ENCODE assay signal across 36 cellular contexts in the genomic region with DNA sequence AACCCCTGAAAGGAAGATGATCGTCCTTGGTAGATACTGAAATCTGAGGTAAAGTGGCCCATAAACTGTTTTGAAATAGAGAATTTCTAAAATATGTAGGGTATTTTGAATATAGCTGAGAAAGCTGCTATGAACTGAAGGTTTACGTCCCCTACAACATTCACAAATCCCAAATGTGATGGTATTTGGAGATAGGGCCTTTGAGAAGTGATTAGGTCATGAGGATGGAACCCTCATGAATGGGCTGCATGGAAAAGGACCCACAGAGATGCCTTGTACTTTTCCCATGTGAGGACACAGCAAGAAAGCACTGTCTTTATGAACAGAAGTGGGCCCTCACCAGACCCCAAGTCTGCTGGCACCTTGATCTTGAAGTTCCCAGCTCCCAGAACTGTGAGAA.
"Had no signal": no experiment of that assay in that cellular context is flagged by ENCODE, and none has a peak within 500 bp of the region (broad histone marks: within the 10 kb centered on the region; RNA-seq: fewer than 3 reads in every experiment).

No MANE protein-coding gene starts in this region.

- H3K4me3 Mint-ChIP-seq: activated B cell treated with CpG ODN at 0.5 μM for 24 hours; activated CD4-positive, alpha-beta memory T cell treated with anti-CD3 and anti-CD28 coated beads for 36 hours; activated CD4-positive, alpha-beta T cell treated with anti-CD3 and anti-CD28 coated beads, Interleukin-2, amount 10 ng/mL, durations not matched to agents 24 days and 14 days; activated CD8-positive, alpha-beta T cell treated with anti-CD3 and anti-CD28 coated beads for 36 hours; activated naive CD4-positive, alpha-beta T cell treated with anti-CD3 and anti-CD28 coated beads for 36 hours; activated naive CD8-positive, alpha-beta T cell treated with anti-CD3 and anti-CD28 coated beads for 36 hours; activated T-cell treated with anti-CD3 and anti-CD28 coated beads, Interleukin-2, amount 50 U/mL, for 4 hours; activated T-cell treated with anti-CD3 and anti-CD28 coated beads, Interleukin-2, amount 50 U/mL, for 72 hours; activated T-helper 1 cell treated with anti-CD3 and anti-CD28 coated beads, Interleukin-12 subunit alpha, Interleukin-12 subunit beta, Interleukin-2, Interleukin-4 antibody, amounts not matched to agents 30 ng/mL and 10 ng/mL and 1 ng/mL, durations not matched to agents 14 hours and 24 hours and 36 hours; activated T-helper 17 cell treated with anti-CD3 and anti-CD28 coated beads, Interleukin-2, amount 50 U/mL, for 72 hours; T-helper 1 cell treated with Interleukin-12 subunit alpha and Interleukin-12 subunit beta and Interleukin-4 antibody, amounts not matched to agents 30 μg/mL and 1 μg/mL, for 36 hours; T-helper 2 cell treated with Interferon-gamma antibody and Interleukin-4, amounts not matched to agents 5 μg/mL and 100 μg/mL, for 36 hours had no signal

- H3K27ac ChIP-seq: adrenal gland, cardiac muscle cell, VCaP had no signal

- ATAC-seq: activated CD8-positive, alpha-beta T cell treated with anti-CD3 and anti-CD28 coated beads for 36 hours; activated naive CD4-positive, alpha-beta T cell treated with anti-CD3 and anti-CD28 coated beads, Interleukin-2, amount 50 U/mL, for 72 hours; activated T-cell treated with anti-CD3 and anti-CD28 coated beads, Interleukin-2, amount 50 U/mL, for 4 hours; activated T-cell treated with anti-CD3 and anti-CD28 coated beads, Interleukin-2, amount 50 U/mL, for 72 hours; activated T-helper 17 cell treated with anti-CD3 and anti-CD28 coated beads, Interleukin-2, amount 50 U/mL, for 72 hours had no signal

- FAIRE-seq: bronchial epithelial cell, TTC549 had no signal

- H3K27me3 Mint-ChIP-seq: activated B cell treated with CpG ODN at 0.5 μM for 24 hours; activated CD4-positive, alpha-beta memory T cell treated with anti-CD3 and anti-CD28 coated beads for 36 hours; activated CD4-positive, alpha-beta T cell treated with anti-CD3 and anti-CD28 coated beads, Interleukin-2, amount 10 ng/mL, durations not matched to agents 24 days and 14 days; activated CD8-positive, alpha-beta T cell treated with anti-CD3 and anti-CD28 coated beads for 36 hours; activated naive CD8-positive, alpha-beta T cell treated with anti-CD3 and anti-CD28 coated beads for 36 hours; activated T-helper 17 cell treated with anti-CD3 and anti-CD28 coated beads, Interleukin-2, amount 50 U/mL, for 72 hours; brain had no signal

- H3K9me3 ChIP-seq: adrenal gland had no signal

- DNase-seq: activated B cell treated with CpG ODN at 0.5 μM for 24 hours; activated CD4-positive, alpha-beta memory T cell treated with anti-CD3 and anti-CD28 coated beads for 36 hours; activated CD4-positive, alpha-beta T cell treated with anti-CD3 and anti-CD28 coated beads for 4 hours; activated CD4-positive, alpha-beta T cell treated with anti-CD3 and anti-CD28 coated beads, Interleukin-2, amount 10 ng/mL, durations not matched to agents 24 days and 14 days; activated CD4-positive, alpha-beta T cell treated with anti-CD3 and anti-CD28 coated beads, Interleukin-2, amount 50 U/mL, for 1 hour; activated CD4-positive, alpha-beta T cell treated with anti-CD3 and anti-CD28 coated beads, Interleukin-2, amount 50 U/mL, for 4 hours; activated CD4-positive, CD25-positive, alpha-beta regulatory T cell treated with anti-CD3 and anti-CD28 coated beads, Interleukin-2, amount 50 U/mL, for 72 hours; activated CD8-positive, alpha-beta memory T cell treated with anti-CD3 and anti-CD28 coated beads, Interleukin-2, amount 50 U/mL, for 4 hours; activated CD8-positive, alpha-beta T cell treated with anti-CD3 and anti-CD28 coated beads for 36 hours; activated effector memory CD4-positive, alpha-beta T cell treated with anti-CD3 and anti-CD28 coated beads, Interleukin-2, amount 50 U/mL, for 16 hours; activated gamma-delta T cell treated with Interleukin-2 at 50 U/mL for 16 hours; activated naive CD4-positive, alpha-beta T cell; activated naive CD4-positive, alpha-beta T cell treated with anti-CD3 and anti-CD28 coated beads for 36 hours; activated naive CD4-positive, alpha-beta T cell treated with anti-CD3 and anti-CD28 coated beads, Interleukin-2, amount 50 U/mL, for 16 hours; activated naive CD8-positive, alpha-beta T cell treated with anti-CD3 and anti-CD28 coated beads for 36 hours; activated T-cell treated with anti-CD3 and anti-CD28 coated beads for 4 hours; activated T-cell treated with anti-CD3 and anti-CD28 coated beads, Interleukin-2, amount 50 U/mL, for 1 hour; activated T-cell treated with anti-CD3 and anti-CD28 coated beads, Interleukin-2, amount 50 U/mL, for 4 hours; activated T-cell treated with anti-CD3 and anti-CD28 coated beads, Interleukin-2, amount 50 U/mL, for 72 hours; adrenal gland; amniotic stem cell; aorta; caudate nucleus; T-helper 1 cell; T-helper 2 cell; T-helper 9 cell had no signal

- H3K9me3 Mint-ChIP-seq: activated B cell treated with CpG ODN at 0.5 μM for 24 hours; activated CD4-positive, alpha-beta memory T cell treated with anti-CD3 and anti-CD28 coated beads for 36 hours; activated CD4-positive, alpha-beta T cell treated with anti-CD3 and anti-CD28 coated beads, Interleukin-2, amount 10 ng/mL, durations not matched to agents 24 days and 14 days; activated CD8-positive, alpha-beta T cell treated with anti-CD3 and anti-CD28 coated beads for 36 hours; activated naive CD4-positive, alpha-beta T cell treated with anti-CD3 and anti-CD28 coated beads for 36 hours; activated naive CD4-positive, alpha-beta T cell treated with anti-CD3 and anti-CD28 coated beads, Interleukin-2, amount 50 U/mL, for 72 hours; activated naive CD8-positive, alpha-beta T cell treated with anti-CD3 and anti-CD28 coated beads for 36 hours; activated T-cell treated with anti-CD3 and anti-CD28 coated beads, Interleukin-2, amount 50 U/mL, for 4 hours; activated T-cell treated with anti-CD3 and anti-CD28 coated beads, Interleukin-2, amount 50 U/mL, for 72 hours; activated T-helper 1 cell treated with anti-CD3 and anti-CD28 coated beads, Interleukin-12 subunit alpha, Interleukin-12 subunit beta, Interleukin-2, Interleukin-4 antibody, amounts not matched to agents 30 ng/mL and 10 ng/mL and 1 ng/mL, durations not matched to agents 14 hours and 24 hours and 36 hours; activated T-helper 17 cell treated with anti-CD3 and anti-CD28 coated beads, Interleukin-2, amount 50 U/mL, for 72 hours; brain; T-helper 1 cell treated with Interleukin-12 subunit alpha and Interleukin-12 subunit beta and Interleukin-4 antibody, amounts not matched to agents 30 μg/mL and 1 μg/mL, for 36 hours; T-helper 2 cell treated with Interferon-gamma antibody and Interleukin-4, amounts not matched to agents 5 μg/mL and 100 μg/mL, for 36 hours had no signal

- H3K27me3 ChIP-seq: adrenal gland, cardiac muscle cell had no signal

- H3K4me3 ChIP-seq: adrenal gland, cardiac muscle cell had no signal

- H3K27ac Mint-ChIP-seq: activated B cell treated with CpG ODN at 0.5 μM for 24 hours; activated CD4-positive, alpha-beta memory T cell treated with anti-CD3 and anti-CD28 coated beads for 36 hours; activated CD4-positive, alpha-beta T cell treated with anti-CD3 and anti-CD28 coated beads, Interleukin-2, amount 10 ng/mL, durations not matched to agents 24 days and 14 days; activated CD8-positive, alpha-beta T cell treated with anti-CD3 and anti-CD28 coated beads for 36 hours; activated naive CD4-positive, alpha-beta T cell treated with anti-CD3 and anti-CD28 coated beads for 36 hours; activated naive CD8-positive, alpha-beta T cell treated with anti-CD3 and anti-CD28 coated beads for 36 hours; activated T-cell treated with anti-CD3 and anti-CD28 coated beads, Interleukin-2, amount 50 U/mL, for 72 hours; activated T-helper 1 cell treated with anti-CD3 and anti-CD28 coated beads, Interleukin-12 subunit alpha, Interleukin-12 subunit beta, Interleukin-2, Interleukin-4 antibody, amounts not matched to agents 30 ng/mL and 10 ng/mL and 1 ng/mL, durations not matched to agents 14 hours and 24 hours and 36 hours; activated T-helper 17 cell treated with anti-CD3 and anti-CD28 coated beads, Interleukin-2, amount 50 U/mL, for 72 hours; T-helper 1 cell treated with Interleukin-12 subunit alpha and Interleukin-12 subunit beta and Interleukin-4 antibody, amounts not matched to agents 30 μg/mL and 1 μg/mL, for 36 hours; T-helper 2 cell treated with Interferon-gamma antibody and Interleukin-4, amounts not matched to agents 5 μg/mL and 100 μg/mL, for 36 hours had no signal
